1 cellular context compared by ENCODE assay signal in genomic region chr12:52969828-52970569, GRCh38.
TF ChIP-seq lines count a peak whose summit lies in the region.

No MANE protein-coding gene starts in this region.

TF ChIP-seq in H1, 55 proteins besides CTCF, POLR2A, EP300 and RAD21:
- TF ChIP-seq NRF1 (IDR thresholded peaks at IDR 0.05; ENCODE audit: low read depth, low read length) = no peak
- TF ChIP-seq CREB1 (IDR thresholded peaks at IDR 0.05) = no peak
- TF ChIP-seq KDM4A (IDR thresholded peaks at IDR 0.05; ENCODE audit: low read depth, low read length, severe bottlenecking) = no peak
- no peak for TF ChIP-seq SRF (IDR thresholded peaks at IDR 0.05; ENCODE audit: low read depth, low read length)
- no peak for TF ChIP-seq SUZ12 (IDR thresholded peaks at IDR 0.05; ENCODE audit: low read length)
